9 cellular contexts compared by ENCODE assay signal in genomic region chr16:21301168-21301894, GRCh38. TPM values are rescaled to one million over a fixed set of nuclear protein-coding genes. Genes with fewer than 3 reads are reported as not detected.
DNase-seq lines count a peak whose midpoint lies in the region; ATAC-seq and TF ChIP-seq lines count a peak whose summit lies in the region.
"Had no signal": no experiment of that assay in that cellular context is flagged by ENCODE, and none has a peak within 500 bp of the region (broad histone marks: within the 10 kb centered on the region; RNA-seq: fewer than 3 reads in every experiment).

No MANE protein-coding gene starts in this region.

- peak overlapping the region; percentile 18 to 86 (median 76); a peak in 21 of 22 replicates for H3K27ac ChIP-seq in BLaER1 treated with 17β-estradiol and CSF1 and Interleukin-3, amounts not matched to agents 10 nM and 100 nM

- H4K20me1 ChIP-seq in BLaER1 treated with 17β-estradiol and CSF1 and Interleukin-3, amounts not matched to agents 10 nM and 100 nM = no peaks in the 10 kb centered on the region

- no peak for TF ChIP-seq CTCF in mucosa of descending colon (IDR thresholded peaks at IDR 0.05)

- H3K4me3 ChIP-seq in BLaER1 treated with 17β-estradiol and CSF1 and Interleukin-3, amounts not matched to agents 10 nM and 100 nM = peak overlapping the region; percentile 60 to 81 (median 74)
- H3K4me3 ChIP-seq in mucosa of descending colon = peak overlapping the region; percentile 20

- peaks cover 47% of the 10 kb centered on the region for H3K27me3 Mint-ChIP-seq in activated CD4-positive, alpha-beta T cell treated with anti-CD3 and anti-CD28 coated beads, Interleukin-2, amount 10 ng/mL, durations not matched to agents 7 days and 5 days

- intact Hi-C loops in mucosa of descending colon (cut with DNase I, micrococcal nuclease) = loop anchor here in 1 of 2 donors (10.0 kb wide), 1 partner anchor 147 kb away; the partner anchor contains the start of genes DNAH3 and LDAF1

- H3K4me1 Mint-ChIP-seq in activated CD4-positive, alpha-beta T cell treated with anti-CD3 and anti-CD28 coated beads, Interleukin-2, amount 10 ng/mL, durations not matched to agents 7 days and 5 days = peaks cover 24% of the 10 kb centered on the region

- DNase-seq in NCI-H226 = peak; percentile 83
- peak; percentile 58 for DNase-seq in activated CD4-positive, alpha-beta T cell treated with anti-CD3 and anti-CD28 coated beads, Interleukin-2, amount 10 ng/mL, durations not matched to agents 7 days and 5 days
- DNase-seq in epidermal melanocyte (ENCODE audit: insufficient read length, low spot score) = peak; percentile 49
- DNase-seq in mucosa of descending colon = peak; percentile 91 to 93 (median 92)
- peak; percentile 58 for DNase-seq in stromal cell of bone marrow (ENCODE audit: low read depth)

- peaks cover 12 to 25% (median 16%) of the 10 kb centered on the region in 10 experiments for H3K4me1 ChIP-seq in BLaER1 treated with 17β-estradiol and CSF1 and Interleukin-3, amounts not matched to agents 10 nM and 100 nM
- H3K4me1 ChIP-seq in mucosa of descending colon (ENCODE audit: low read depth) = peaks cover 3% of the 10 kb centered on the region

- POLR2A ChIA-PET in activated CD4-positive, alpha-beta T cell treated with anti-CD3 and anti-CD28 coated beads, Interleukin-2, amount 10 ng/mL, durations not matched to agents 7 days and 5 days (lab: Charles Lee) = interaction anchor here (0.6 kb wide), 1 partner anchor 255 kb away, joined by 3 read pairs; no protein-coding TSS in a partner anchor

- H3K27ac Mint-ChIP-seq in activated CD4-positive, alpha-beta T cell treated with anti-CD3 and anti-CD28 coated beads, Interleukin-2, amount 10 ng/mL, durations not matched to agents 7 days and 5 days = peak overlapping the region; percentile 65

- CTCF ChIA-PET in activated CD4-positive, alpha-beta T cell treated with anti-CD3 and anti-CD28 coated beads, Interleukin-2, amount 10 ng/mL, durations not matched to agents 7 days and 5 days (lab: Charles Lee) = interaction anchor here (0.7 to 1.4 kb wide), 5 partner anchors 24 to 1122 kb away, joined by 3 to 4 read pairs (median 3); no protein-coding TSS in a partner anchor

- H3K4me3 Mint-ChIP-seq in activated CD4-positive, alpha-beta T cell treated with anti-CD3 and anti-CD28 coated beads, Interleukin-2, amount 10 ng/mL, durations not matched to agents 7 days and 5 days = peak overlapping the region; percentile 86

- H3K27me3 ChIP-seq in BLaER1 treated with 17β-estradiol and CSF1 and Interleukin-3, amounts not matched to agents 10 nM and 100 nM = no peaks in the 10 kb centered on the region

- peak overlapping the region; percentile 64 to 83 (median 80) for H3K9ac ChIP-seq in BLaER1 treated with 17β-estradiol and CSF1 and Interleukin-3, amounts not matched to agents 10 nM and 100 nM

- H3K36me3 Mint-ChIP-seq in activated CD4-positive, alpha-beta T cell treated with anti-CD3 and anti-CD28 coated beads, Interleukin-2, amount 10 ng/mL, durations not matched to agents 7 days and 5 days (ENCODE audit: low read depth) = no peaks in the 10 kb centered on the region

- no peaks in the 10 kb centered on the region for H3K9me3 ChIP-seq in BLaER1 treated with 17β-estradiol and CSF1 and Interleukin-3, amounts not matched to agents 10 nM and 100 nM (replicated peaks in 1 of 11)
- no peaks in the 10 kb centered on the region for H3K9me3 ChIP-seq in mucosa of descending colon

- H3K9me3 Mint-ChIP-seq in activated CD4-positive, alpha-beta T cell treated with anti-CD3 and anti-CD28 coated beads, Interleukin-2, amount 10 ng/mL, durations not matched to agents 7 days and 5 days = no peaks in the 10 kb centered on the region

- peak overlapping the region; percentile 88 to 97 (median 94) for H3K4me2 ChIP-seq in BLaER1 treated with 17β-estradiol and CSF1 and Interleukin-3, amounts not matched to agents 10 nM and 100 nM

- ATAC-seq in GM19035 (IDR thresholded peaks at IDR 0.05; ENCODE audit: unreplicated experiment) (peak; percentile 46), HG03159 (IDR thresholded peaks at IDR 0.05; ENCODE audit: unreplicated experiment) (peak; percentile 51), mucosa of descending colon (peak; percentile 88)

- H3K36me3 ChIP-seq in BLaER1 treated with 17β-estradiol and CSF1 and Interleukin-3, amounts not matched to agents 10 nM and 100 nM = no peaks in the 10 kb centered on the region
- H3K36me3 ChIP-seq in mucosa of descending colon (ENCODE audit: low read depth) = peaks cover 4% of the 10 kb centered on the region

RNA-seq across cellular contexts. Expression of gene CRYM, which starts 23.2 kb away (rescaled TPM):
- total RNA-seq in activated CD4-positive, alpha-beta T cell treated with anti-CD3 and anti-CD28 coated beads, Interleukin-2, amount 10 ng/mL, durations not matched to agents 7 days and 5 days = not detected
- total RNA-seq in mucosa of descending colon = 10 to 100 TPM in 1 of 3 donors, 1 to 10 TPM in 2; 5.6 to 14.1 (median 9.5) TPM
- total RNA-seq: activated CD8-positive, alpha-beta memory T cell treated with anti-CD3 and anti-CD28 coated beads for 36 hours had no signal

Comparison
In these comparisons a context has a peak if more than half of its experiments do, and no peak if none do; other contexts are left out.
1. Peak in every context shown above with its lines: DNase-seq, ATAC-seq, H3K4me3 ChIP-seq and H3K27ac ChIP-seq.
2. RNA of gene CRYM, which starts 23.2 kb away (total RNA-seq): 5.6 to 14.1 TPM in mucosa of descending colon; not detected in activated CD4-positive, alpha-beta T cell treated with anti-CD3 and anti-CD28 coated beads, Interleukin-2, amount 10 ng/mL, durations not matched to agents 7 days and 5 days; every median in the first group is over 4 times any median in the second.